Comparison of ENCODE assay signal across 14 cellular contexts in the genomic region with DNA sequence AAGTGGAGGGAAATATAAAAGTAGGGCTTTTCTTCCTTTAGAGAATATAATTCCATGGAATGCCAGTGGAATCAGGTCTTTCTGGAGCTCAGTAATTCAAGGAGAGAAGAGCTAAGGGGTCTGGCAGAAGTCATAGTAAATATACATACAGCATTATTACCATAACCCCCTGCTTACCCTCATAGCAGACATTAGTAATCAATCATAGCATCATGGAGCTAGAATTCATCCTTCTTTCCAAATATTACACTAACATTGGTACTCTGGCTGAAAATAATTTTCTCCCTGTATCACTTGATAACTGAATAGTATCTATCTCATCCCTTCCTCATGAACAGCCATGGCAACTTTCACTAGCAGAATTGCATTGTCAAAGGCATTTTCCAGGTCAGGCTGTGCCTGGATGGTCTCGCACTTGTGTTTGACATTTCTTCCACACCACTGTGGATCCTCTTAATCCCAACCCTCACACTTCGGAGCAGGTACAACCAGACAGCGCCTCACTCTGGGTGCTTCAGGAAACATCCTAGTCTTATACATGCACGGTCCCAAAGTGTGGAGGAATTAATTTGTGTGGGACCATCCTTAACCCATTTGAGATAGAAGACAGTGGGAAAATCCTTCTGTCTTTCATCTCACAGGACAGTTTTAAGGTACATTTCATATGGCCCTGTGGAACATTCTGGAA.
DNase-seq lines count a peak whose midpoint lies in the region; ATAC-seq and TF ChIP-seq lines count a peak whose summit lies in the region.
"Had no signal": no experiment of that assay in that cellular context is flagged by ENCODE, and none has a peak within 500 bp of the region (broad histone marks: within the 10 kb centered on the region; RNA-seq: fewer than 3 reads in every experiment).

No MANE protein-coding gene starts in this region.

- H3K79me2 ChIP-seq in mammary epithelial cell (ENCODE audit: insufficient read depth, low read length) = no peaks in the 10 kb centered on the region

- H3K4me1 Mint-ChIP-seq in neural crest cell = peaks cover 3% of the 10 kb centered on the region
- H3K4me1 Mint-ChIP-seq: activated CD4-positive, alpha-beta memory T cell treated with anti-CD3 and anti-CD28 coated beads, Interleukin-2, amount 10 ng/mL, durations not matched to agents 7 days and 5 days had no signal

- H3K36me3 Mint-ChIP-seq in neural crest cell (ENCODE audit: low read depth) = no peaks in the 10 kb centered on the region

- H3K4me3 Mint-ChIP-seq in neural crest cell = no peak overlapping the region
- H3K4me3 Mint-ChIP-seq: activated CD4-positive, alpha-beta memory T cell treated with anti-CD3 and anti-CD28 coated beads, Interleukin-2, amount 10 ng/mL, durations not matched to agents 7 days and 5 days; T-helper 17 cell had no signal

- no peaks in the 10 kb centered on the region for H3K27me3 ChIP-seq in BJ (ENCODE audit: control insufficient read depth, insufficient read depth, low read length)
- H3K27me3 ChIP-seq in mammary epithelial cell (ENCODE audit: insufficient read depth, low read length) = no peaks in the 10 kb centered on the region

- no peak for DNase-seq in BJ (ENCODE audit: low read depth)
- DNase-seq in mammary epithelial cell = no peak
- DNase-seq in neural crest cell (ENCODE audit: low read depth, low spot score) = no peak
- no peak for DNase-seq in substantia nigra (lab: John Stamatoyannopoulos, UW)
- DNase-seq in GM19238 (ENCODE audit: insufficient read length, low spot score) = no peak
- DNase-seq: activated CD4-positive, alpha-beta memory T cell treated with anti-CD3 and anti-CD28 coated beads, Interleukin-2, amount 10 ng/mL, durations not matched to agents 7 days and 5 days; activated effector memory CD4-positive, alpha-beta T cell treated with Interleukin-2 at 50 U/mL for 16 hours; C1 segment of cervical spinal cord; caudate nucleus; NCI-H2029 treated with DMSO at 0.1 percent for 48 hours; T-helper 17 cell had no signal

- H3K9me3 ChIP-seq in mammary epithelial cell (replicated peaks; ENCODE audit: insufficient read depth, low read length) = no peaks in the 10 kb centered on the region

- peak; percentile 66 for TF ChIP-seq RAD21 in Ishikawa (IDR thresholded peaks at IDR 0.05; ENCODE audit: low read depth)

- H2AFZ ChIP-seq in mammary epithelial cell (ENCODE audit: low read depth, low read length) = no peak overlapping the region

- CTCF ChIA-PET in BJ (lab: Yijun Ruan, JAX) = interaction anchor here (0.8 to 1.6 kb wide), 9 partner anchors 14 to 287 kb away, joined by 3 to 15 read pairs (median 5); no protein-coding TSS in a partner anchor
- CTCF ChIA-PET in mammary epithelial cell (lab: Charles Lee; ENCODE audit: low non-redundant PET) = no interaction called here

- no peaks in the 10 kb centered on the region for H4K20me1 ChIP-seq in mammary epithelial cell (ENCODE audit: insufficient read depth, low read length)

- H3K9ac ChIP-seq in mammary epithelial cell (ENCODE audit: insufficient read depth, low read length) = no peak overlapping the region

- no TSS peak for BruUV-seq in mammary epithelial cell (replicated peaks; lab: Mats Ljungman, UMichigan)

- no peak overlapping the region for H3K4me2 ChIP-seq in mammary epithelial cell (ENCODE audit: insufficient read depth, low read depth, low read length)

- H3K4me1 ChIP-seq in mammary epithelial cell (ENCODE audit: insufficient read depth, low read length) = no peaks in the 10 kb centered on the region

- no peak overlapping the region for H3K27ac Mint-ChIP-seq in neural crest cell (ENCODE audit: unreplicated experiment)
- H3K27ac Mint-ChIP-seq: activated CD4-positive, alpha-beta memory T cell treated with anti-CD3 and anti-CD28 coated beads, Interleukin-2, amount 10 ng/mL, durations not matched to agents 7 days and 5 days; T-helper 17 cell had no signal

- TF ChIP-seq CTCF in BJ (IDR thresholded peaks at IDR 0.05; ENCODE audit: insufficient read depth, low read depth, low read length) (peak; percentile 24; the same call in 1 of the 2 replicates), mammary epithelial cell (conservative IDR thresholded peaks at IDR 0.05 in 1 of 2, IDR thresholded peaks at IDR 0.05 in 1 of 2; ENCODE audit: extremely low read depth in 1 of 2, insufficient read depth in 1 of 2, low read depth in 1 of 2, low read length in 2 of 2) (peak; percentile 25 to 28), neural crest cell (conservative IDR thresholded peaks at IDR 0.05) (peak; percentile 14)

- TF ChIP-seq EP300 in Ishikawa (IDR thresholded peaks at IDR 0.05; ENCODE audit: borderline replicate concordance) = no peak

- ATAC-seq in HG03135 (IDR thresholded peaks at IDR 0.05; ENCODE audit: unreplicated experiment) (no peak), GM19452 (IDR thresholded peaks at IDR 0.05; ENCODE audit: unreplicated experiment) (no peak)
- ATAC-seq: T-helper 17 cell had no signal

- H3K36me3 ChIP-seq in BJ (ENCODE audit: control insufficient read depth, insufficient read depth, low read length) = no peaks in the 10 kb centered on the region
- no peaks in the 10 kb centered on the region for H3K36me3 ChIP-seq in mammary epithelial cell (ENCODE audit: insufficient read depth, low read length)

- POLR2A ChIA-PET in BJ (lab: Charles Lee) = no interaction called here

- in situ Hi-C loops in mammary epithelial cell (cut with MboI; ENCODE audit: low sequenced_read_pairs in 2 of 2) = loop anchor here in 1 of 2 donors (5.0 to 25.0 kb wide), 2 partner anchors 273 to 568 kb away; no protein-coding TSS in a partner anchor

- H3K4me3 ChIP-seq in BJ (ENCODE audit: low read depth, low read length) (no peak overlapping the region), mammary epithelial cell (replicated peaks in 1 of 3; ENCODE audit: insufficient read depth in 1 of 3, low read depth in 2 of 3, low read length in 3 of 3) (no peak overlapping the region)

- no peaks in the 10 kb centered on the region for H3K9me3 Mint-ChIP-seq in neural crest cell
- H3K9me3 Mint-ChIP-seq: activated CD4-positive, alpha-beta memory T cell treated with anti-CD3 and anti-CD28 coated beads, Interleukin-2, amount 10 ng/mL, durations not matched to agents 7 days and 5 days had no signal

- 94% methylated on average over 4 of the region's 4 CpGs for WGBS in mammary epithelial cell (ENCODE audit: low coverage, missing lambda C conversion rate)

- dilution Hi-C loops in mammary epithelial cell (cut with HindIII; ENCODE audit: low sequenced_read_pairs) = loop anchor here (25.0 kb wide), 1 partner anchor 518 kb away; no protein-coding TSS in a partner anchor

- no peaks in the 10 kb centered on the region for H3K27me3 Mint-ChIP-seq in neural crest cell (ENCODE audit: low read depth)

- intact Hi-C loops in mammary epithelial cell (cut with micrococcal nuclease) = loop anchor here (2.0 to 5.0 kb wide), 4 partner anchors 63 to 528 kb away; no protein-coding TSS in a partner anchor

- H3K27ac ChIP-seq in mammary epithelial cell (ENCODE audit: insufficient read depth, low read depth, low read length) (no peak overlapping the region), substantia nigra (ENCODE audit: low read depth, low read length, poor library complexity, severe bottlenecking) (no peak overlapping the region)

TF ChIP-seq in Ishikawa, 13 proteins besides CTCF, POLR2A, EP300 and RAD21:
- no peak for TF ChIP-seq YY1 (IDR thresholded peaks at IDR 0.05; ENCODE audit: low read depth)
- TF ChIP-seq FOXM1 (IDR thresholded peaks at IDR 0.05; ENCODE audit: borderline replicate concordance, low read depth) = no peak
- TF ChIP-seq, protein P1, sequence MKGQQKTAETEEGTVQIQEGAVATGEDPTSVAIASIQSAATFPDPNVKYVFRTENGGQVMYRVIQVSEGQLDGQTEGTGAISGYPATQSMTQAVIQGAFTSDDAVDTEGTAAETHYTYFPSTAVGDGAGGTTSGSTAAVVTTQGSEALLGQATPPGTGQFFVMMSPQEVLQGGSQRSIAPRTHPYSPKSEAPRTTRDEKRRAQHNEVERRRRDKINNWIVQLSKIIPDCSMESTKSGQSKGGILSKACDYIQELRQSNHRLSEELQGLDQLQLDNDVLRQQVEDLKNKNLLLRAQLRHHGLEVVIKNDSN (IDR thresholded peaks at IDR 0.05) = no peak
- TF ChIP-seq CEBPB (IDR thresholded peaks at IDR 0.05) = no peak
- no peak for TF ChIP-seq CREB1 (IDR thresholded peaks at IDR 0.05; ENCODE audit: low read depth)
- no peak for TF ChIP-seq ZBTB7A (IDR thresholded peaks at IDR 0.05; ENCODE audit: low read depth)
- TF ChIP-seq TEAD4 (IDR thresholded peaks at IDR 0.05) = no peak
- TF ChIP-seq NFIC (IDR thresholded peaks at IDR 0.05) = no peak
- TF ChIP-seq, protein P2, sequence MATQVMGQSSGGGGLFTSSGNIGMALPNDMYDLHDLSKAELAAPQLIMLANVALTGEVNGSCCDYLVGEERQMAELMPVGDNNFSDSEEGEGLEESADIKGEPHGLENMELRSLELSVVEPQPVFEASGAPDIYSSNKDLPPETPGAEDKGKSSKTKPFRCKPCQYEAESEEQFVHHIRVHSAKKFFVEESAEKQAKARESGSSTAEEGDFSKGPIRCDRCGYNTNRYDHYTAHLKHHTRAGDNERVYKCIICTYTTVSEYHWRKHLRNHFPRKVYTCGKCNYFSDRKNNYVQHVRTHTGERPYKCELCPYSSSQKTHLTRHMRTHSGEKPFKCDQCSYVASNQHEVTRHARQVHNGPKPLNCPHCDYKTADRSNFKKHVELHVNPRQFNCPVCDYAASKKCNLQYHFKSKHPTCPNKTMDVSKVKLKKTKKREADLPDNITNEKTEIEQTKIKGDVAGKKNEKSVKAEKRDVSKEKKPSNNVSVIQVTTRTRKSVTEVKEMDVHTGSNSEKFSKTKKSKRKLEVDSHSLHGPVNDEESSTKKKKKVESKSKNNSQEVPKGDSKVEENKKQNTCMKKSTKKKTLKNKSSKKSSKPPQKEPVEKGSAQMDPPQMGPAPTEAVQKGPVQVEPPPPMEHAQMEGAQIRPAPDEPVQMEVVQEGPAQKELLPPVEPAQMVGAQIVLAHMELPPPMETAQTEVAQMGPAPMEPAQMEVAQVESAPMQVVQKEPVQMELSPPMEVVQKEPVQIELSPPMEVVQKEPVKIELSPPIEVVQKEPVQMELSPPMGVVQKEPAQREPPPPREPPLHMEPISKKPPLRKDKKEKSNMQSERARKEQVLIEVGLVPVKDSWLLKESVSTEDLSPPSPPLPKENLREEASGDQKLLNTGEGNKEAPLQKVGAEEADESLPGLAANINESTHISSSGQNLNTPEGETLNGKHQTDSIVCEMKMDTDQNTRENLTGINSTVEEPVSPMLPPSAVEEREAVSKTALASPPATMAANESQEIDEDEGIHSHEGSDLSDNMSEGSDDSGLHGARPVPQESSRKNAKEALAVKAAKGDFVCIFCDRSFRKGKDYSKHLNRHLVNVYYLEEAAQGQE (IDR thresholded peaks at IDR 0.05; ENCODE audit: low read depth) = no peak
- TF ChIP-seq, protein P3, sequence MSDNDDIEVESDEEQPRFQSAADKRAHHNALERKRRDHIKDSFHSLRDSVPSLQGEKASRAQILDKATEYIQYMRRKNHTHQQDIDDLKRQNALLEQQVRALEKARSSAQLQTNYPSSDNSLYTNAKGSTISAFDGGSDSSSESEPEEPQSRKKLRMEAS (IDR thresholded peaks at IDR 0.05) = no peak
- no peak for TF ChIP-seq TAF1 (IDR thresholded peaks at IDR 0.05; ENCODE audit: low read depth)
- TF ChIP-seq TCF12 (IDR thresholded peaks at IDR 0.05; ENCODE audit: low read depth) = no peak
- no peak for TF ChIP-seq EGR1 (IDR thresholded peaks at IDR 0.05)
TF ChIP-seq in Ishikawa: peak in this region for 0.
